Comparison of ENCODE assay signal across 8 cellular contexts in genomic region chr12:56267443-56268071, GRCh38. TPM values are rescaled to one million over a fixed set of nuclear protein-coding genes. Genes with fewer than 3 reads are reported as not detected.
DNase-seq lines count a peak whose midpoint lies in the region; TF ChIP-seq lines count a peak whose summit lies in the region.

No MANE protein-coding gene starts in this region.

- peak overlapping the region; percentile 44 for H3K27ac Mint-ChIP-seq in osteocyte (ENCODE audit: unreplicated experiment)

- H3K36me3 Mint-ChIP-seq in osteocyte (ENCODE audit: unreplicated experiment) = peaks cover 14% of the 10 kb centered on the region

- H3K9me3 ChIP-seq in ES-I3 (ENCODE audit: control insufficient read depth, insufficient read depth, low read length) (no peaks in the 10 kb centered on the region), SK-N-MC (ENCODE audit: low read depth, low read length) (no peaks in the 10 kb centered on the region)

- peak overlapping the region; percentile 85 for H3K4me3 Mint-ChIP-seq in osteocyte (ENCODE audit: unreplicated experiment)

- peaks cover 10% of the 10 kb centered on the region for H3K36me3 ChIP-seq in ES-I3 (ENCODE audit: insufficient read depth, low read length)
- H3K36me3 ChIP-seq in SK-N-MC (ENCODE audit: insufficient read depth, low read length) = peaks cover 18% of the 10 kb centered on the region

- peaks cover 19% of the 10 kb centered on the region for H3K4me1 Mint-ChIP-seq in osteocyte (ENCODE audit: unreplicated experiment)

- peak overlapping the region; percentile 56 for H3K4me3 ChIP-seq in HFF-Myc (replicated peaks; ENCODE audit: low read depth, low read length)
- peak overlapping the region; percentile 96 for H3K4me3 ChIP-seq in SK-N-MC
- H3K4me3 ChIP-seq in fibroblast of the aortic adventitia (ENCODE audit: low read depth, low read length) = peak overlapping the region; percentile 83

- no peak overlapping the region for H3K27ac ChIP-seq in SK-N-MC

- in situ Hi-C loops in KBM-7 (cut with MboI; ENCODE audit: low pct_unique_long_range_greater_than_20kb, low sequenced_read_pairs) = no loop called here

- H3K9ac ChIP-seq in ES-I3 (ENCODE audit: low read depth, low read length) = peak overlapping the region; percentile 87; the same call in 1 of the 2 replicates
- no peak overlapping the region for H3K9ac ChIP-seq in SK-N-MC (ENCODE audit: insufficient read length)

- DNase-seq in HFF-Myc (ENCODE audit: extremely low read depth, low read depth) (no peak), SK-N-MC (ENCODE audit: low read depth, low spot score) (no peak), fibroblast of the aortic adventitia (ENCODE audit: low read depth) (peak; percentile 14), osteocyte (ENCODE audit: extremely low spot score, unreplicated experiment) (no peak), DMS 273 (lab: John Stamatoyannopoulos, UW; ENCODE audit: unreplicated experiment) (no peak), KBM-7 (no peak)
- no peak for DNase-seq in activated CD8-positive, alpha-beta memory T cell treated with anti-CD3 and anti-CD28 coated beads for 24 hours

- no peaks in the 10 kb centered on the region for H3K27me3 Mint-ChIP-seq in osteocyte (ENCODE audit: unreplicated experiment)

- no peaks in the 10 kb centered on the region for H3K9me3 Mint-ChIP-seq in osteocyte (ENCODE audit: unreplicated experiment)

- no peak for TF ChIP-seq CTCF in HFF-Myc (IDR thresholded peaks at IDR 0.05; ENCODE audit: low read depth, low read length, missing control alignments)
- TF ChIP-seq CTCF in fibroblast of the aortic adventitia (IDR thresholded peaks at IDR 0.05; ENCODE audit: insufficient read depth, low read length) = no peak
- TF ChIP-seq CTCF in osteocyte (IDR thresholded peaks at IDR 0.05) = no peak

- H3K4me1 ChIP-seq in ES-I3 (ENCODE audit: insufficient read depth, low read length) = no peaks in the 10 kb centered on the region

RNA-seq across cellular contexts. Expression of gene COQ10A, which starts 0.8 kb away (rescaled TPM):
- total RNA-seq in fibroblast of the aortic adventitia (ENCODE audit: low replicate concordance) (5.1 and 8.0 TPM in 2 replicates), osteocyte (12.8 and 14.4 TPM in 2 replicates)

RNA-seq across cellular contexts. Expression of gene ANKRD52, which starts 9.4 kb away (rescaled TPM):
- 8.7 and 20.0 TPM in 2 replicates for total RNA-seq in fibroblast of the aortic adventitia (ENCODE audit: low replicate concordance)
- 67.7 and 75.4 TPM in 2 replicates for total RNA-seq in osteocyte

RNA-seq across cellular contexts. Expression of gene CS, which starts 32.6 kb away (rescaled TPM):
- total RNA-seq in fibroblast of the aortic adventitia (ENCODE audit: low replicate concordance) (40.9 and 117 TPM in 2 replicates), osteocyte (199 and 206 TPM in 2 replicates)

RNA-seq across cellular contexts. Expression of gene SLC39A5, which starts 37.7 kb away (rescaled TPM):
- total RNA-seq in fibroblast of the aortic adventitia (ENCODE audit: low replicate concordance) (0.18 TPM in 1 of 2 replicates, not detected in the other), osteocyte (0.81 TPM in 1 of 2 replicates, not detected in the other)

RNA-seq across cellular contexts. Expression of gene NABP2, which starts 43.4 kb away (rescaled TPM):
- total RNA-seq in fibroblast of the aortic adventitia (ENCODE audit: low replicate concordance) (13.9 and 31.5 TPM in 2 replicates), osteocyte (42.1 and 45.3 TPM in 2 replicates)
